In the genomic region with DNA sequence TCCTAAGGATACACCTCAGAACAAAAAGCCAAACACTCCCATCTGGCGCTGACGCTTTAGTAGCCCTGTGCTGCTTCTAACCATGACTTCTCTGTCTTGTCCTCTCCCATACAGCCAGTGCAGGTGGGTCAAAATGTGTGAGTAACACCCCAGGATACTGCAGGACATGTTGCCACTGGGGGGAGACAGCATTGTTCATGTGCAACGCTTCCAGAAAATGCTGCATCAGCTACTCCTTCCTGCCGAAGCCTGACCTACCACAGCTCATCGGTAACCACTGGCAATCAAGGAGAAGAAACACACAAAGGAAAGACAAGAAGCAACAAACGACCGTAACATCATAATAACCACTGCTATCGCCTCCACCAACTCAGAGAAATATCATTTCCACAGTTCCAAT, we compare ENCODE assay signal across 13 cellular contexts. TPM values are rescaled to one million over a fixed set of nuclear protein-coding genes. Genes with fewer than 3 reads are reported as not detected.
DNase-seq lines count a peak whose midpoint lies in the region; ATAC-seq lines count a peak whose summit lies in the region.
"Had no signal": no experiment of that assay in that cellular context is flagged by ENCODE, and none has a peak within 500 bp of the region (broad histone marks: within the 10 kb centered on the region; RNA-seq: fewer than 3 reads in every experiment).

No MANE protein-coding gene starts in this region.

- POLR2A ChIA-PET in activated CD8-positive, alpha-beta T cell treated with anti-CD3 and anti-CD28 coated beads, Interleukin-2, amount 10 ng/mL, durations not matched to agents 7 days and 5 days (lab: Charles Lee) = no interaction called here

- ATAC-seq in activated CD8-positive, alpha-beta T cell treated with anti-CD3 and anti-CD28 coated beads, Interleukin-2, amount 10 ng/mL, durations not matched to agents 7 days and 5 days = no peak
- ATAC-seq in GM21360 (IDR thresholded peaks at IDR 0.05; ENCODE audit: unreplicated experiment) (no peak), HG02571 (IDR thresholded peaks at IDR 0.05; ENCODE audit: unreplicated experiment) (no peak)

- H3K9me3 Mint-ChIP-seq in activated CD8-positive, alpha-beta T cell treated with anti-CD3 and anti-CD28 coated beads, Interleukin-2, amount 10 ng/mL, durations not matched to agents 7 days and 5 days (ENCODE audit: insufficient read depth) = no peaks in the 10 kb centered on the region
- H3K9me3 Mint-ChIP-seq: CD4-positive, alpha-beta memory T cell had no signal

- no peak overlapping the region for H3K27ac Mint-ChIP-seq in activated CD8-positive, alpha-beta T cell treated with anti-CD3 and anti-CD28 coated beads, Interleukin-2, amount 10 ng/mL, durations not matched to agents 7 days and 5 days

- H3K36me3 Mint-ChIP-seq in activated CD8-positive, alpha-beta T cell treated with anti-CD3 and anti-CD28 coated beads, Interleukin-2, amount 10 ng/mL, durations not matched to agents 7 days and 5 days (ENCODE audit: low read depth) = no peaks in the 10 kb centered on the region
- H3K36me3 Mint-ChIP-seq: CD4-positive, alpha-beta memory T cell had no signal

- H3K4me3 Mint-ChIP-seq in activated CD8-positive, alpha-beta T cell treated with anti-CD3 and anti-CD28 coated beads, Interleukin-2, amount 10 ng/mL, durations not matched to agents 7 days and 5 days = no peak overlapping the region
- H3K4me3 Mint-ChIP-seq: CD4-positive, alpha-beta memory T cell had no signal

- H3K4me1 Mint-ChIP-seq in activated CD8-positive, alpha-beta T cell treated with anti-CD3 and anti-CD28 coated beads, Interleukin-2, amount 10 ng/mL, durations not matched to agents 7 days and 5 days (ENCODE audit: low read depth) = peaks cover 10% of the 10 kb centered on the region

- peak; percentile 15 for DNase-seq in activated CD4-positive, alpha-beta T cell treated with anti-CD3 and anti-CD28 coated beads for 48 hours
- no peak for DNase-seq in activated CD4-positive, alpha-beta T cell treated with anti-CD3 and anti-CD28 coated beads, Interleukin-2, amount 50 U/mL, for 4 hours
- DNase-seq in HuH-7 (ENCODE audit: low spot score) (peak; percentile 55), lung microvascular endothelial cell (ENCODE audit: low read depth in 2 of 2) (peak; percentile 53 to 59), DMS153 (lab: John Stamatoyannopoulos, UW) (no peak)
- DNase-seq in activated CD8-positive, alpha-beta T cell treated with anti-CD3 and anti-CD28 coated beads, Interleukin-2, amount 10 ng/mL, durations not matched to agents 7 days and 5 days = peak; percentile 21
- DNase-seq: CD4-positive, alpha-beta memory T cell; hippocampal formation had no signal

- H3K27me3 Mint-ChIP-seq in activated CD8-positive, alpha-beta T cell treated with anti-CD3 and anti-CD28 coated beads, Interleukin-2, amount 10 ng/mL, durations not matched to agents 7 days and 5 days (ENCODE audit: low read depth) = peaks cover 8% of the 10 kb centered on the region

- CTCF ChIA-PET in activated CD8-positive, alpha-beta T cell treated with anti-CD3 and anti-CD28 coated beads, Interleukin-2, amount 10 ng/mL, durations not matched to agents 7 days and 5 days (lab: Charles Lee) = interaction anchor here (0.8 to 2.1 kb wide), 6 partner anchors 8 to 72 kb away, joined by 3 to 9 read pairs (median 4); no protein-coding TSS in a partner anchor

RNA-seq across cellular contexts. Expression of a gene that starts 1.4 kb away (rescaled TPM):
- not detected for total RNA-seq in activated CD8-positive, alpha-beta T cell treated with anti-CD3 and anti-CD28 coated beads, Interleukin-2, amount 10 ng/mL, durations not matched to agents 7 days and 5 days
- not detected in 2 replicates for total RNA-seq in lung microvascular endothelial cell
- total RNA-seq: adrenal gland; CD4-positive, alpha-beta memory T cell; T-helper 1 cell treated with Interleukin-12 subunit alpha and Interleukin-12 subunit beta and Interleukin-4 antibody, amounts not matched to agents 30 ng/mL and 1 ng/mL, for 36 hours had no signal

RNA-seq across cellular contexts. Expression of a gene that starts 31.6 kb away (rescaled TPM):
- total RNA-seq in activated CD8-positive, alpha-beta T cell treated with anti-CD3 and anti-CD28 coated beads, Interleukin-2, amount 10 ng/mL, durations not matched to agents 7 days and 5 days = 1 to 10 TPM; 6.8 to 8.5 TPM
- total RNA-seq in lung microvascular endothelial cell = 1.4 and 2.4 TPM in 2 replicates

RNA-seq across cellular contexts. Expression of a gene that starts 31.9 kb away (rescaled TPM):
- not detected for total RNA-seq in activated CD8-positive, alpha-beta T cell treated with anti-CD3 and anti-CD28 coated beads, Interleukin-2, amount 10 ng/mL, durations not matched to agents 7 days and 5 days
- total RNA-seq in lung microvascular endothelial cell = not detected in 2 replicates
- total RNA-seq: adrenal gland; CD4-positive, alpha-beta memory T cell; omental fat pad; T-helper 1 cell treated with Interleukin-12 subunit alpha and Interleukin-12 subunit beta and Interleukin-4 antibody, amounts not matched to agents 30 ng/mL and 1 ng/mL, for 36 hours had no signal

RNA-seq across cellular contexts. Expression of a gene that starts 38.4 kb away (rescaled TPM):
- total RNA-seq in activated CD8-positive, alpha-beta T cell treated with anti-CD3 and anti-CD28 coated beads, Interleukin-2, amount 10 ng/mL, durations not matched to agents 7 days and 5 days = 10 to 100 TPM; 28.4 to 29.0 TPM
- 12.9 and 19.0 TPM in 2 replicates for total RNA-seq in lung microvascular endothelial cell

Comparison
In these comparisons a context has a peak if more than half of its experiments do, and no peak if none do; other contexts are left out.
1. DNase-seq: peak in activated CD4-positive, alpha-beta T cell treated with anti-CD3 and anti-CD28 coated beads for 48 hours (single experiment), HuH-7 (single experiment), activated CD8-positive, alpha-beta T cell treated with anti-CD3 and anti-CD28 coated beads, Interleukin-2, amount 10 ng/mL, durations not matched to agents 7 days and 5 days (single experiment) and lung microvascular endothelial cell (2 of 2); none in activated CD4-positive, alpha-beta T cell treated with anti-CD3 and anti-CD28 coated beads, Interleukin-2, amount 50 U/mL, for 4 hours (0 of 2) and DMS153 (single experiment).